26 cellular contexts compared by ENCODE assay signal in genomic region chr22:46406791-46407190, GRCh38.
"Had no signal": no experiment of that assay in that cellular context is flagged by ENCODE, and none has a peak within 500 bp of the region (broad histone marks: within the 10 kb centered on the region; RNA-seq: fewer than 3 reads in every experiment).

No MANE protein-coding gene starts in this region.

- H3K9me3 Mint-ChIP-seq: naive thymus-derived CD8-positive, alpha-beta T cell; nephron; neural crest cell; stimulated activated memory B cell treated with anti-CD40 and anti-IgM and Interleukin-4, amounts not matched to agents 10 μg/mL and 1 μg/mL and 100 μg/mL, for 72 hours; stimulated activated naive CD8-positive, alpha-beta T cell treated with anti-CD3 and anti-CD28 coated beads, Interleukin-15, amount 100 ng/mL, for 72 hours had no signal

- H2AFZ ChIP-seq: hepatocyte, parathyroid adenoma had no signal

- H3K4me2 ChIP-seq: hepatocyte, smooth muscle cell had no signal

- DNase-seq: islet precursor cell; kidney glomerular epithelial cell; occipital lobe; psoas muscle; right lobe of liver; stimulated activated CD4-positive, alpha-beta T cell treated with anti-CD3 and anti-CD28 coated beads, Interleukin-1b, Interleukin-23, amount 100 ng/mL, for 48 hours; stimulated activated CD4-positive, alpha-beta T cell treated with anti-CD3 and anti-CD28 coated beads, Interleukin-2, amount 100 ng/mL, for 48 hours; stimulated activated CD4-positive, alpha-beta T cell treated with anti-CD3 and anti-CD28 coated beads, Interleukin-4, amount 100 ng/mL, for 4 hours; stimulated activated CD8-positive, alpha-beta memory T cell treated with anti-CD3 and anti-CD28 coated beads, Interleukin-4, amount 100 ng/mL, for 48 hours; stimulated activated naive CD4-positive, alpha-beta T cell treated with Interleukin-2 at 50 U/mL for 16 hours; stimulated activated naive CD8-positive, alpha-beta T cell treated with anti-CD3 and anti-CD28 coated beads, Interleukin-15, amount 100 ng/mL, for 72 hours; substantia nigra; thyroid gland; transverse colon had no signal

- H3K27me3 Mint-ChIP-seq: stimulated activated memory B cell treated with anti-CD40 and anti-IgM and Interleukin-4, amounts not matched to agents 10 μg/mL and 1 μg/mL and 100 μg/mL, for 72 hours; stimulated activated naive CD8-positive, alpha-beta T cell treated with anti-CD3 and anti-CD28 coated beads, Interleukin-15, amount 100 ng/mL, for 72 hours had no signal

- H3K9me3 ChIP-seq: neutrophil, psoas muscle, right lobe of liver, thyroid gland, transverse colon, upper lobe of left lung, vagina had no signal

- H3K4me3 Mint-ChIP-seq: naive thymus-derived CD8-positive, alpha-beta T cell; nephron; neural crest cell; stimulated activated memory B cell treated with anti-CD40 and anti-IgM and Interleukin-4, amounts not matched to agents 10 μg/mL and 1 μg/mL and 100 μg/mL, for 72 hours; stimulated activated naive CD8-positive, alpha-beta T cell treated with anti-CD3 and anti-CD28 coated beads, Interleukin-15, amount 100 ng/mL, for 72 hours had no signal

- H3K79me2 ChIP-seq: hepatocyte, parathyroid adenoma had no signal

- H3K9ac ChIP-seq: parathyroid adenoma had no signal

- H3K4me1 ChIP-seq: parathyroid adenoma, psoas muscle, right lobe of liver, transverse colon, upper lobe of left lung, vagina had no signal

- H3K4me1 Mint-ChIP-seq: nephron; neural crest cell; stimulated activated memory B cell treated with anti-CD40 and anti-IgM and Interleukin-4, amounts not matched to agents 10 μg/mL and 1 μg/mL and 100 μg/mL, for 72 hours; stimulated activated naive CD8-positive, alpha-beta T cell treated with anti-CD3 and anti-CD28 coated beads, Interleukin-15, amount 100 ng/mL, for 72 hours had no signal

- ATAC-seq: left lobe of liver; naive thymus-derived CD8-positive, alpha-beta T cell; psoas muscle; right lobe of liver; stimulated activated memory B cell treated with anti-CD40 and anti-IgM and Interleukin-4, amounts not matched to agents 10 μg/mL and 1 μg/mL and 100 μg/mL, for 72 hours; stimulated activated naive CD8-positive, alpha-beta T cell treated with anti-CD3 and anti-CD28 coated beads, Interleukin-15, amount 100 ng/mL, for 72 hours had no signal

- H3K36me3 Mint-ChIP-seq: naive thymus-derived CD8-positive, alpha-beta T cell had no signal

- H3K4me3 ChIP-seq: hepatocyte, lung, psoas muscle, right lobe of liver, smooth muscle cell, thyroid gland, transverse colon, upper lobe of left lung, vagina had no signal

- H3K27ac ChIP-seq: hepatocyte, neutrophil, parathyroid adenoma, psoas muscle, right lobe of liver, thyroid gland, transverse colon, upper lobe of left lung, vagina had no signal

- H3K27ac Mint-ChIP-seq: nephron; stimulated activated memory B cell treated with anti-CD40 and anti-IgM and Interleukin-4, amounts not matched to agents 10 μg/mL and 1 μg/mL and 100 μg/mL, for 72 hours; stimulated activated naive CD8-positive, alpha-beta T cell treated with anti-CD3 and anti-CD28 coated beads, Interleukin-15, amount 100 ng/mL, for 72 hours had no signal

- H3K27me3 ChIP-seq: hepatocyte, neutrophil, right lobe of liver, thyroid gland, transverse colon, upper lobe of left lung, vagina had no signal

- H3K36me3 ChIP-seq: neutrophil, right lobe of liver, transverse colon had no signal
